Comparison of ENCODE assay signal across 13 cellular contexts in genomic region chr1:198902616-198903140, GRCh38.
DNase-seq lines count a peak whose midpoint lies in the region; ATAC-seq, FAIRE-seq and TF ChIP-seq lines count a peak whose summit lies in the region.
"Had no signal": no experiment of that assay in that cellular context is flagged by ENCODE, and none has a peak within 500 bp of the region (broad histone marks: within the 10 kb centered on the region; RNA-seq: fewer than 3 reads in every experiment).

No MANE protein-coding gene starts in this region.

- TF ChIP-seq CTCF in heart left ventricle (IDR thresholded peaks at IDR 0.05), result no peak

- H3K4me1 ChIP-seq in heart left ventricle, result peaks cover 0 to 50% (median 23%) of the 10 kb centered on the region in 12 donors

- no peak for FAIRE-seq in HTR-8/SVneo (lab: Jason Lieb, UNC)

- 73 to 77% (median 74%) methylated on average over 5 of the region's 5 CpGs for WGBS in heart left ventricle, 4 donors

- H3K4me3 ChIP-seq in heart left ventricle, result no peak overlapping the region
- H3K4me3 ChIP-seq: esophagus muscularis mucosa had no signal

- peak in 3 of 4 donors; percentile 26 to 70 (median 65) for ATAC-seq in heart left ventricle
- no peak for ATAC-seq in Right ventricle myocardium inferior
- ATAC-seq: naive thymus-derived CD4-positive, alpha-beta T cell had no signal

- H3K27me3 ChIP-seq in heart left ventricle, result no peaks in the 10 kb centered on the region
- H3K27me3 ChIP-seq: esophagus muscularis mucosa had no signal

- DNase-seq in heart left ventricle, result peak in 2 of 5 donors; percentile 22 to 25
- no peak for DNase-seq in Right ventricle myocardium inferior (ENCODE audit: missing footprints)
- DNase-seq in astrocyte of the hippocampus (ENCODE audit: low read depth, low spot score), result peak; percentile 46
- peak; percentile 37 for DNase-seq in medulla oblongata (ENCODE audit: extremely low spot score)
- DNase-seq in HTR-8/SVneo (ENCODE audit: insufficient read length, low spot score), result no peak
- no peak for DNase-seq in amniotic stem cell (lab: John Stamatoyannopoulos, UW)
- no peak for DNase-seq in activated CD4-positive, CD25-positive, alpha-beta regulatory T cell treated with anti-CD3 and anti-CD28 coated beads, Interleukin-2, amount 50 U/mL, for 72 hours
- no peak for DNase-seq in activated T-cell treated with anti-CD3 and anti-CD28 coated beads, Interleukin-2, amount 50 U/mL, for 48 hours
- DNase-seq: activated CD4-positive, alpha-beta T cell treated with anti-CD3 and anti-CD28 coated beads for 1 hour; naive thymus-derived CD4-positive, alpha-beta T cell; NCI-H146; NCI-H774 had no signal

- peaks cover 0 to 24% (median 14%) of the 10 kb centered on the region in 9 donors for H3K36me3 ChIP-seq in heart left ventricle

- intact Hi-C loops in heart left ventricle (cut with DNase I), result no loop called here
- intact Hi-C loops in Right ventricle myocardium inferior (cut with DNase I), result no loop called here

- TF ChIP-seq POLR2A in heart left ventricle (IDR thresholded peaks at IDR 0.05), result no peak

- H3K9me3 ChIP-seq in heart left ventricle, result no peaks in the 10 kb centered on the region
- H3K9me3 ChIP-seq: esophagus muscularis mucosa had no signal

- peak overlapping the region in 3 of 12 donors; percentile 4 to 73 (median 4) for H3K27ac ChIP-seq in heart left ventricle
- H3K27ac ChIP-seq: esophagus muscularis mucosa had no signal

Comparison
In these comparisons a context has a peak if more than half of its experiments do, and no peak if none do; other contexts are left out.
1. DNase-seq: peak in astrocyte of the hippocampus (single experiment) and medulla oblongata (single experiment); none in Right ventricle myocardium inferior (single experiment), HTR-8/SVneo (single experiment), amniotic stem cell (single experiment), activated CD4-positive, CD25-positive, alpha-beta regulatory T cell treated with anti-CD3 and anti-CD28 coated beads, Interleukin-2, amount 50 U/mL, for 72 hours (single experiment) and activated T-cell treated with anti-CD3 and anti-CD28 coated beads, Interleukin-2, amount 50 U/mL, for 48 hours (0 of 2).